1 cellular context compared by ENCODE assay signal in genomic region chr16:66552288-66553143, GRCh38.
A peak's percentile ranks its signal among the peaks of the same experiment; 100 is the strongest.
TF ChIP-seq lines count a peak whose summit lies in the region.

Gene CKLF, plus strand, starts transcription at chr16:66552576. Its CDS starts 140 bp downstream, at chr16:66552716.

TF ChIP-seq in HEK293, 187 proteins besides CTCF, POLR2A, EP300 and RAD21 (continued from another document and continues in another):
- TF ChIP-seq PATZ1 (tag by site-specific recombination; IDR thresholded peaks at IDR 0.05) (peak; percentile 43; the same call in 1 of the 2 replicates), HOXC10 (CRISPR knock-in tag; IDR thresholded peaks at IDR 0.05) (no peak), ZNF148 (tag by site-specific recombination; IDR thresholded peaks at IDR 0.05; ENCODE audit: borderline replicate concordance) (no peak), ZNF133 (tag by site-specific recombination; IDR thresholded peaks at IDR 0.05) (no peak), ZXDB (tag by site-specific recombination; IDR thresholded peaks at IDR 0.05) (peak; percentile 85), ZNF785 (tag by site-specific recombination; IDR thresholded peaks at IDR 0.05) (no peak), ZNF10 (tag by site-specific recombination; IDR thresholded peaks at IDR 0.05) (peak; percentile 64; the same call in 1 of the 2 replicates), ZNF521 (tag by site-specific recombination; IDR thresholded peaks at IDR 0.05) (no peak), YY1 (tag by site-specific recombination; IDR thresholded peaks at IDR 0.05) (no peak), PRDM10 (tag by site-specific recombination; IDR thresholded peaks at IDR 0.05) (0 out of 2 replicates have a peak, but pooled peaks have one; percentile 39), ZNF214 (tag by site-specific recombination; IDR thresholded peaks at IDR 0.05; ENCODE audit: borderline replicate concordance) (no peak), ZNF692 (tag by site-specific recombination; IDR thresholded peaks at IDR 0.05) (peak; percentile 81; the same call in 1 of the 2 replicates), ZFHX2 (tag by site-specific recombination; conservative IDR thresholded peaks at IDR 0.05) (peak; percentile 83), ZNF580 (tag by site-specific recombination; IDR thresholded peaks at IDR 0.05) (peak; percentile 47; the same call in 1 of the 2 replicates), ZNF138 (tag by site-specific recombination; IDR thresholded peaks at IDR 0.05; ENCODE audit: borderline replicate concordance) (no peak), ZNF596 (tag by site-specific recombination; IDR thresholded peaks at IDR 0.05) (no peak), ZSCAN18 (tag by site-specific recombination; IDR thresholded peaks at IDR 0.05) (no peak), GLI4 (tag by site-specific recombination; IDR thresholded peaks at IDR 0.05) (no peak), ZNF701 (tag by site-specific recombination; IDR thresholded peaks at IDR 0.05) (0 out of 2 replicates have a peak, but pooled peaks have one; percentile 22), MZF1 (tag by site-specific recombination; IDR thresholded peaks at IDR 0.05; ENCODE audit: borderline replicate concordance) (no peak; the same call in 1 of the 2 replicates), MEIS1 (CRISPR knock-in tag; IDR thresholded peaks at IDR 0.05; ENCODE audit: borderline replicate concordance) (no peak), RBAK (tag by site-specific recombination; IDR thresholded peaks at IDR 0.05) (no peak), ZNF658 (tag by site-specific recombination; IDR thresholded peaks at IDR 0.05) (no peak), KLF16 (tag by site-specific recombination; IDR thresholded peaks at IDR 0.05) (peak; percentile 94), KLF7 (tag by site-specific recombination; IDR thresholded peaks at IDR 0.05; ENCODE audit: borderline replicate concordance) (peak; percentile 75; the same call in 1 of the 2 replicates), ZBTB10 (tag by site-specific recombination; IDR thresholded peaks at IDR 0.05) (no peak), ZNF335 (tag by site-specific recombination; conservative IDR thresholded peaks at IDR 0.05) (peak; percentile 80), ZNF248 (tag by site-specific recombination; IDR thresholded peaks at IDR 0.05) (no peak), ZNF16 (tag by site-specific recombination; IDR thresholded peaks at IDR 0.05; ENCODE audit: low read depth) (no peak), ZBTB20 (tag by site-specific recombination; IDR thresholded peaks at IDR 0.05) (peak; percentile 21; the same call in 1 of the 2 replicates), ATF2 (tag by site-specific recombination; IDR thresholded peaks at IDR 0.05; ENCODE audit: low read depth) (no peak), ZNF423 (tag by site-specific recombination; IDR thresholded peaks at IDR 0.05) (no peak), SP3 (tag by site-specific recombination; IDR thresholded peaks at IDR 0.05) (peak; percentile 72), ZNF211 (tag by site-specific recombination; IDR thresholded peaks at IDR 0.05; ENCODE audit: low read depth) (no peak), ZNF600 (tag by site-specific recombination; IDR thresholded peaks at IDR 0.05) (peak; percentile 89), ZFP69B (tag by site-specific recombination; IDR thresholded peaks at IDR 0.05) (no peak), SCRT2 (tag by site-specific recombination; IDR thresholded peaks at IDR 0.05) (peak; percentile 55; the same call in 1 of the 2 replicates), ZNF654 (tag by site-specific recombination; IDR thresholded peaks at IDR 0.05; ENCODE audit: low read depth) (no peak), SETDB1 (IDR thresholded peaks at IDR 0.05; ENCODE audit: insufficient read length, low read length) (peak; percentile 81), ZNF24 (tag by site-specific recombination; IDR thresholded peaks at IDR 0.05) (0 out of 2 replicates have a peak, but pooled peaks have one; percentile 33), ZNF561 (tag by site-specific recombination; IDR thresholded peaks at IDR 0.05; ENCODE audit: borderline replicate concordance) (peak; percentile 7; the same call in 1 of the 2 replicates), ZNF843 (tag by site-specific recombination; IDR thresholded peaks at IDR 0.05) (0 out of 2 replicates have a peak, but pooled peaks have one; percentile 20), ZNF157 (tag by site-specific recombination; IDR thresholded peaks at IDR 0.05) (no peak), ZNF311 (tag by site-specific recombination; IDR thresholded peaks at IDR 0.05; ENCODE audit: borderline replicate concordance) (no peak), ZBTB44 (tag by site-specific recombination; IDR thresholded peaks at IDR 0.05) (no peak), ZNF174 (tag by site-specific recombination; IDR thresholded peaks at IDR 0.05) (no peak)
